Comparison of ENCODE assay signal across 31 cellular contexts in the genomic region with DNA sequence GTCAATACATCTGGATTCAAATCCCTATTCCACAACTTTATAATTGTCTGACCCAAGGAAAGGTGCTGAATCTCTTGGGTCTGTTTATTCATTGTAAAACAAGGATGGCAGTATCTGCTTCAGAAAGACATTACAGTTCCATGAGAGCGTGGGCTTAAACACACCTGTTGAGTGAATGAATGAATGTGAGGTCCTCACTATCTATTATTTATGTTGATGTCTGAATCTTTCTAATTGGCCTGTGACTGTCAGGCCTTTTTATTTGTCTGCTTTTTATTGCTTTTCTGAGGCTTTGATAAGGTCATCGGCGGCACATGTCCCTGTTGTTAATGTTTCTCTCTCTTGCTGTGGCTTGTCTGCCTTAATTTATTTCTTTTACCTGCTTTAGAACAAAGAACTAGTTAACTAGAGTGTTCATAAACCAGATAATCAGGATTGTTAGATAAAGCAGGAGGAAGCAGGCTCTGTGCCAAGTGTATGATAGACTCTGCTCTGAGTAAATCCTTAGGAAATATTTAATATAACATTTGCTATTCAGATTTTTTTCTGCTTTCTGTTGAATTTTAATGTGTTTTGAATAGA. TPM values are rescaled to one million over a fixed set of nuclear protein-coding genes. Genes with fewer than 3 reads are reported as not detected.
DNase-seq lines count a peak whose midpoint lies in the region; ATAC-seq and TF ChIP-seq lines count a peak whose summit lies in the region.
"Had no signal": no experiment of that assay in that cellular context is flagged by ENCODE, and none has a peak within 500 bp of the region (broad histone marks: within the 10 kb centered on the region; RNA-seq: fewer than 3 reads in every experiment).

No MANE protein-coding gene starts in this region.

- intact Hi-C loops in activated T-helper 1 cell treated with anti-CD3 and anti-CD28 coated beads, Interleukin-12 subunit alpha, Interleukin-12 subunit beta, Interleukin-2, Interleukin-4 antibody, amounts not matched to agents 30 ng/mL and 10 ng/mL and 1 ng/mL, durations not matched to agents 14 hours and 24 hours and 36 hours (cut with micrococcal nuclease), result no loop called here

- peaks cover 11% of the 10 kb centered on the region for H3K4me1 ChIP-seq in hepatocyte (ENCODE audit: insufficient read depth)
- H3K4me1 ChIP-seq: breast epithelium, right atrium auricular region had no signal

- H3K4me2 ChIP-seq in hepatocyte, result no peak overlapping the region
- H3K4me2 ChIP-seq: GM23338 had no signal

- DNase-seq in COR-L47 (lab: John Stamatoyannopoulos, UW) (peak; percentile 57), LoVo (ENCODE audit: low spot score) (peak; percentile 34), NCI-H748 treated with DMSO at 0.1 percent for 48 hours (lab: John Stamatoyannopoulos, UW) (peak; percentile 40), hepatocyte (ENCODE audit: low spot score) (peak; percentile 14), superior temporal gyrus (ENCODE audit: extremely low spot score) (no peak), DMS114 treated with DMSO at 0.1 percent for 48 hours (lab: John Stamatoyannopoulos, UW; ENCODE audit: unreplicated experiment) (no peak)
- DNase-seq in activated T-helper 1 cell treated with anti-CD3 and anti-CD28 coated beads, Interleukin-12 subunit alpha, Interleukin-12 subunit beta, Interleukin-2, Interleukin-4 antibody, amounts not matched to agents 30 ng/mL and 10 ng/mL and 1 ng/mL, durations not matched to agents 14 hours and 24 hours and 36 hours (ENCODE audit: low spot score), result no peak
- DNase-seq: activated CD4-positive, alpha-beta T cell treated with anti-CD3 and anti-CD28 coated beads for 4 hours; AML-193; amygdala; CD4-positive, CD25-positive, alpha-beta regulatory T cell; hippocampal formation; immature natural killer cell; left cardiac atrium; NCI-H2171 treated with DMSO at 0.1 percent for 48 hours; NCI-H524; Peyer's patch; SHP77 treated with DMSO at 0.1 percent for 48 hours; stimulated activated CD4-positive, alpha-beta T cell treated with anti-CD3 and anti-CD28 coated beads, Interleukin-1b, Interleukin-23, amount 100 ng/mL, for 48 hours; stimulated activated naive CD8-positive, alpha-beta T cell treated with anti-CD3 and anti-CD28 coated beads, Interleukin-15, Interleukin-2, amounts not matched to agents 100 U/mL and 50 U/mL, for 24 hours; T-helper 9 cell; WERI-Rb-1 had no signal

- H4K20me1 ChIP-seq in hepatocyte (ENCODE audit: insufficient read depth, poor library complexity, severe bottlenecking), result no peaks in the 10 kb centered on the region

- no peak overlapping the region for H3K27ac ChIP-seq in hepatocyte
- H3K27ac ChIP-seq: breast epithelium, Peyer's patch, right atrium auricular region, thoracic aorta, WERI-Rb-1 had no signal

- H3K79me2 ChIP-seq in hepatocyte, result no peaks in the 10 kb centered on the region

- no peaks in the 10 kb centered on the region for H3K9me2 ChIP-seq in hepatocyte (replicated peaks; ENCODE audit: insufficient read depth)

- no peaks in the 10 kb centered on the region for H3K36me3 Mint-ChIP-seq in activated T-helper 1 cell treated with anti-CD3 and anti-CD28 coated beads, Interleukin-12 subunit alpha, Interleukin-12 subunit beta, Interleukin-2, Interleukin-4 antibody, amounts not matched to agents 30 ng/mL and 10 ng/mL and 1 ng/mL, durations not matched to agents 14 hours and 24 hours and 36 hours (ENCODE audit: low read depth)

- no peak overlapping the region for H3K4me3 Mint-ChIP-seq in activated T-helper 1 cell treated with anti-CD3 and anti-CD28 coated beads, Interleukin-12 subunit alpha, Interleukin-12 subunit beta, Interleukin-2, Interleukin-4 antibody, amounts not matched to agents 30 ng/mL and 10 ng/mL and 1 ng/mL, durations not matched to agents 14 hours and 24 hours and 36 hours
- H3K4me3 Mint-ChIP-seq: activated naive CD4-positive, alpha-beta T cell treated with anti-CD3 and anti-CD28 coated beads, Interleukin-2, amount 50 U/mL, for 24 hours; CD4-positive, CD25-positive, alpha-beta regulatory T cell; GM23338; IgD-negative memory B cell; immature natural killer cell; neural crest cell had no signal

- no peaks in the 10 kb centered on the region for H3K4me1 Mint-ChIP-seq in activated T-helper 1 cell treated with anti-CD3 and anti-CD28 coated beads, Interleukin-12 subunit alpha, Interleukin-12 subunit beta, Interleukin-2, Interleukin-4 antibody, amounts not matched to agents 30 ng/mL and 10 ng/mL and 1 ng/mL, durations not matched to agents 14 hours and 24 hours and 36 hours (ENCODE audit: low read depth)
- H3K4me1 Mint-ChIP-seq: activated naive CD4-positive, alpha-beta T cell treated with anti-CD3 and anti-CD28 coated beads, Interleukin-2, amount 50 U/mL, for 24 hours; immature natural killer cell had no signal

- peaks cover under 1% of the 10 kb centered on the region for H3K27me3 Mint-ChIP-seq in activated T-helper 1 cell treated with anti-CD3 and anti-CD28 coated beads, Interleukin-12 subunit alpha, Interleukin-12 subunit beta, Interleukin-2, Interleukin-4 antibody, amounts not matched to agents 30 ng/mL and 10 ng/mL and 1 ng/mL, durations not matched to agents 14 hours and 24 hours and 36 hours (ENCODE audit: insufficient read depth)
- H3K27me3 Mint-ChIP-seq: activated naive CD4-positive, alpha-beta T cell treated with anti-CD3 and anti-CD28 coated beads, Interleukin-2, amount 50 U/mL, for 24 hours; CD4-positive, CD25-positive, alpha-beta regulatory T cell; IgD-negative memory B cell had no signal

- H3K36me3 ChIP-seq in hepatocyte (replicated peaks; ENCODE audit: insufficient read depth, low read depth), result no peaks in the 10 kb centered on the region
- H3K36me3 ChIP-seq: breast epithelium, Peyer's patch, right atrium auricular region, WERI-Rb-1 had no signal

- H3K9me3 ChIP-seq in hepatocyte (ENCODE audit: low read depth), result no peaks in the 10 kb centered on the region
- H3K9me3 ChIP-seq: breast epithelium, Peyer's patch, right atrium auricular region, thoracic aorta had no signal

- WGBS in hepatocyte (ENCODE audit: low lambda C conversion rate, missing lambda C conversion rate), result 52% methylated on average over 3 of the region's 3 CpGs

- no peak overlapping the region for H3K4me3 ChIP-seq in hepatocyte
- H3K4me3 ChIP-seq: breast epithelium, GM23338, Peyer's patch, right atrium auricular region, thoracic aorta had no signal

- H3K27me3 ChIP-seq in hepatocyte, result no peaks in the 10 kb centered on the region
- H3K27me3 ChIP-seq: breast epithelium, Peyer's patch, right atrium auricular region had no signal

- no peak overlapping the region for H3K27ac Mint-ChIP-seq in activated T-helper 1 cell treated with anti-CD3 and anti-CD28 coated beads, Interleukin-12 subunit alpha, Interleukin-12 subunit beta, Interleukin-2, Interleukin-4 antibody, amounts not matched to agents 30 ng/mL and 10 ng/mL and 1 ng/mL, durations not matched to agents 14 hours and 24 hours and 36 hours
- H3K27ac Mint-ChIP-seq: activated naive CD4-positive, alpha-beta T cell treated with anti-CD3 and anti-CD28 coated beads, Interleukin-2, amount 50 U/mL, for 24 hours; activated T-helper 2 cell treated with anti-CD3 and anti-CD28 coated beads, Interferon-gamma antibody, Interleukin-2, Interleukin-4, amounts not matched to agents 10 μg/mL and 5 μg/mL and 100 μg/mL, durations not matched to agents 14 hours and 24 hours and 36 hours; CD4-positive, CD25-positive, alpha-beta regulatory T cell; GM23338; immature natural killer cell had no signal

- no peaks in the 10 kb centered on the region for H3K9me3 Mint-ChIP-seq in activated T-helper 1 cell treated with anti-CD3 and anti-CD28 coated beads, Interleukin-12 subunit alpha, Interleukin-12 subunit beta, Interleukin-2, Interleukin-4 antibody, amounts not matched to agents 30 ng/mL and 10 ng/mL and 1 ng/mL, durations not matched to agents 14 hours and 24 hours and 36 hours
- H3K9me3 Mint-ChIP-seq: activated naive CD4-positive, alpha-beta T cell treated with anti-CD3 and anti-CD28 coated beads, Interleukin-2, amount 50 U/mL, for 24 hours; activated T-helper 2 cell treated with anti-CD3 and anti-CD28 coated beads, Interferon-gamma antibody, Interleukin-2, Interleukin-4, amounts not matched to agents 10 μg/mL and 5 μg/mL and 100 μg/mL, durations not matched to agents 14 hours and 24 hours and 36 hours; CD4-positive, CD25-positive, alpha-beta regulatory T cell; IgD-negative memory B cell; immature natural killer cell had no signal

- H2AFZ ChIP-seq in hepatocyte, result no peak overlapping the region
- H2AFZ ChIP-seq: GM23338 had no signal

- TF ChIP-seq CTCF in hepatocyte (IDR thresholded peaks at IDR 0.05; ENCODE audit: poor library complexity), result no peak

- ATAC-seq in HG02763 (IDR thresholded peaks at IDR 0.05; ENCODE audit: unreplicated experiment), result no peak
- ATAC-seq: GM23338; left cardiac atrium; stimulated activated naive CD8-positive, alpha-beta T cell treated with anti-CD3 and anti-CD28 coated beads, Interleukin-15, Interleukin-2, amounts not matched to agents 100 U/mL and 50 U/mL, for 24 hours had no signal

RNA-seq across cellular contexts. Expression of a gene that starts 42.3 kb away (rescaled TPM):
- 78.7 and 91.3 TPM in 2 replicates for total RNA-seq in hepatocyte
- polyA plus RNA-seq in hepatocyte, result 129 and 155 TPM in 2 replicates
- total RNA-seq in activated T-helper 1 cell treated with anti-CD3 and anti-CD28 coated beads, Interleukin-12 subunit alpha, Interleukin-12 subunit beta, Interleukin-2, Interleukin-4 antibody, amounts not matched to agents 30 ng/mL and 10 ng/mL and 1 ng/mL, durations not matched to agents 14 hours and 24 hours and 36 hours, result 280 TPM in 2 replicates

Comparison
In these comparisons a context has a peak if more than half of its experiments do, and no peak if none do; other contexts are left out.
1. DNase-seq: peak in COR-L47 (single experiment), LoVo (single experiment), NCI-H748 treated with DMSO at 0.1 percent for 48 hours (single experiment) and hepatocyte (single experiment); none in activated T-helper 1 cell treated with anti-CD3 and anti-CD28 coated beads, Interleukin-12 subunit alpha, Interleukin-12 subunit beta, Interleukin-2, Interleukin-4 antibody, amounts not matched to agents 30 ng/mL and 10 ng/mL and 1 ng/mL, durations not matched to agents 14 hours and 24 hours and 36 hours (single experiment), superior temporal gyrus (single experiment) and DMS114 treated with DMSO at 0.1 percent for 48 hours (single experiment).